ENCODE assay signal across 20 cellular contexts in genomic region chr4:185902654-185903053, GRCh38.
A peak's percentile ranks its signal among the peaks of the same experiment; 100 is the strongest.
DNase-seq lines count a peak whose midpoint lies in the region; ATAC-seq and TF ChIP-seq lines count a peak whose summit lies in the region.
"Had no signal": no experiment of that assay in that cellular context is flagged by ENCODE, and none has a peak within 500 bp of the region (broad histone marks: within the 10 kb centered on the region; RNA-seq: fewer than 3 reads in every experiment).

No MANE protein-coding gene starts in this region.

- no peak for TF ChIP-seq POLR2A in thyroid gland (IDR thresholded peaks at IDR 0.05)

- H3K4me3 ChIP-seq in LNCaP clone FGC (ENCODE audit: low read depth, low read length), result no peak overlapping the region
- no peak overlapping the region for H3K4me3 ChIP-seq in astrocyte of the cerebellum (ENCODE audit: low read depth, low read length)
- H3K4me3 ChIP-seq in thyroid gland (replicated peaks in 1 of 3), result no peak overlapping the region
- no peak overlapping the region for H3K4me3 ChIP-seq in BE2C (ENCODE audit: low read depth, low read length)
- H3K4me3 ChIP-seq: BLaER1, body of pancreas, heart left ventricle had no signal

- peaks cover 8% of the 10 kb centered on the region for H3K4me1 ChIP-seq in foreskin keratinocyte
- no peaks in the 10 kb centered on the region for H3K4me1 ChIP-seq in thyroid gland
- peaks cover 7% of the 10 kb centered on the region for H3K4me1 ChIP-seq in BE2C
- H3K4me1 ChIP-seq: body of pancreas, heart left ventricle had no signal

- H3K27me3 ChIP-seq in foreskin keratinocyte (no peaks in the 10 kb centered on the region), thyroid gland (no peaks in the 10 kb centered on the region), BE2C (no peaks in the 10 kb centered on the region)
- H3K27me3 ChIP-seq: BLaER1, body of pancreas, heart left ventricle had no signal

- WGBS in thyroid gland, 2 donors, result 35 to 52% methylated on average over 4 of the region's 4 CpGs

- H3K27ac ChIP-seq in foreskin keratinocyte (peak overlapping the region; percentile 66), thyroid gland (peak overlapping the region; percentile 48 to 65 (median 64))
- H3K27ac ChIP-seq: BLaER1, body of pancreas, heart left ventricle had no signal

- ATAC-seq in foreskin keratinocyte, result no peak
- ATAC-seq: activated T-cell treated with anti-CD3 and anti-CD28 coated beads, Interleukin-2, amount 50 U/mL, for 4 hours; body of pancreas; heart left ventricle; naive thymus-derived CD8-positive, alpha-beta T cell; T-cell had no signal

- DNase-seq in LNCaP clone FGC (ENCODE audit: low read depth) (peak; percentile 31), astrocyte of the cerebellum (ENCODE audit: low read depth) (peak; percentile 63), foreskin keratinocyte (peak in 1 of 2 donors; percentile 18), thyroid gland (peak; percentile 21 to 34), activated gamma-delta T cell treated with Interleukin-2 at 50 U/mL for 16 hours (no peak), BE2C (no peak), anterior cingulate cortex (lab: John Stamatoyannopoulos, UW) (no peak)
- DNase-seq: activated CD4-positive, alpha-beta memory T cell treated with anti-CD3 and anti-CD28 coated beads for 36 hours; activated naive CD4-positive, alpha-beta T cell treated with anti-CD3 and anti-CD28 coated beads, Interleukin-2, amount 50 U/mL, for 16 hours; activated T-cell treated with anti-CD3 and anti-CD28 coated beads, Interleukin-2, amount 50 U/mL, for 4 hours; DMS153; heart left ventricle; naive thymus-derived CD8-positive, alpha-beta T cell; NCI-H345; small intestine; stimulated activated CD4-positive, alpha-beta T cell treated with anti-CD3 and anti-CD28 coated beads, Interleukin-4, amount 100 ng/mL, for 24 hours; substantia nigra; T-cell had no signal

- in situ Hi-C loops in astrocyte of the cerebellum (cut with HindIII; ENCODE audit: low sequenced_read_pairs), result no loop called here

- H3K36me3 ChIP-seq in thyroid gland (no peaks in the 10 kb centered on the region), BE2C (no peaks in the 10 kb centered on the region)
- H3K36me3 ChIP-seq: BLaER1, heart left ventricle had no signal

- intact Hi-C loops in thyroid gland (cut with DNase I), result no loop called here

- H3K9me3 ChIP-seq in thyroid gland (no peaks in the 10 kb centered on the region), BE2C (no peaks in the 10 kb centered on the region)
- H3K9me3 ChIP-seq: BLaER1, body of pancreas, heart left ventricle had no signal

- no peak for TF ChIP-seq CTCF in LNCaP clone FGC (IDR thresholded peaks at IDR 0.05; ENCODE audit: control insufficient read depth, extremely low read depth, insufficient read depth)
- no peak for TF ChIP-seq CTCF in astrocyte of the cerebellum (IDR thresholded peaks at IDR 0.05; ENCODE audit: low read depth, low read length, missing control alignments)
- no peak for TF ChIP-seq CTCF in foreskin keratinocyte (conservative IDR thresholded peaks at IDR 0.05)
- TF ChIP-seq CTCF in thyroid gland (IDR thresholded peaks at IDR 0.05), result no peak
- no peak for TF ChIP-seq CTCF in BE2C (IDR thresholded peaks at IDR 0.05; ENCODE audit: low read depth, low read length)

Comparison
In these comparisons a context has a peak if more than half of its experiments do, and no peak if none do; other contexts are left out.
1. DNase-seq: peak in LNCaP clone FGC (single experiment), astrocyte of the cerebellum (single experiment) and thyroid gland (2 of 2); none in activated gamma-delta T cell treated with Interleukin-2 at 50 U/mL for 16 hours (single experiment), BE2C (single experiment) and anterior cingulate cortex (0 of 58).